In the genomic region with DNA sequence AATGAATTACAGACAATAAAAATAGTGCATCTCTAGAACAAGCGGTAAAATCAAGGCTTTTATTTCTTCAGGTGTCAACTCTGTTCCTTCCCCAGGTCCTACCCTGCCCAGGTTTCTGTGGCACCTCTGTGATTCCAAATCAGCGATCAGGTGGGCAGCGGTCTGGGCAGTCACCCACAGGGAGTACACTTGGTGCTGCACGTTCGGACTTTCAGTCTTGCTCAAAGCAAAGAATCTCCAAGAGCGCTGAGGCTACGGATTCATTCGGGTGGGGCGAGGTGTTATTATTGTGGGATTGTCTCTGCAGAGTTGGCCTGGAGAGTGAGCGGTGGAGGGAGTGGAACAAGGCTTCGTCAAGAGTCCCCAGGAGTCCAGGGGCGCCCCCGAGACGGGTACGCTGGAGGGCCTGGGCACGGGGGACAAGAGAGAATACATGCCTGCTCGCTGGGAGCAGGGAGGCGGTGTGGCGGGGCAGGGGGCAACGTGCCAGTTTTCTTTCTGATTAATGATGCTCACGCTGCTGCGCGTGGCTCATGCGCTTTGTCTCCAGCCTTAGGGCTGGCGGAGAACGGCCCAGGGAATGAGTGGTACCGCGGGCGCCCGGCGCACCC, we compare ENCODE assay signal across 10 cellular contexts. TPM values are rescaled to one million over a fixed set of nuclear protein-coding genes. Genes with fewer than 3 reads are reported as not detected.
DNase-seq lines count a peak whose midpoint lies in the region; ATAC-seq, FAIRE-seq and TF ChIP-seq lines count a peak whose summit lies in the region.
"Had no signal": no experiment of that assay in that cellular context is flagged by ENCODE, and none has a peak within 500 bp of the region (broad histone marks: within the 10 kb centered on the region; RNA-seq: fewer than 3 reads in every experiment).

No MANE protein-coding gene starts in this region.

- no peak for FAIRE-seq in endothelial cell of umbilical vein (lab: Jason Lieb, UNC)

- TF ChIP-seq POLR2A in endothelial cell of umbilical vein (IDR thresholded peaks at IDR 0.05; ENCODE audit: low read depth, low read length): no peak

- dilution Hi-C loops in endothelial cell of umbilical vein (cut with MboI; ENCODE audit: extremely low pct_ligation_motif_present, low sequenced_read_pairs): no loop called here

- ATAC-seq in left colon (no peak), omental fat pad (ENCODE audit: low FRiP score) (no peak)

- H3K36me3 ChIP-seq in left ventricle myocardium inferior (no peaks in the 10 kb centered on the region), right atrium auricular region (no peaks in the 10 kb centered on the region), endothelial cell of umbilical vein (ENCODE audit: control insufficient read depth in 2 of 2, extremely low read depth in 1 of 2, insufficient read depth in 2 of 2, low read length in 2 of 2) (no peaks in the 10 kb centered on the region), neural cell (ENCODE audit: insufficient read depth, low read length) (no peaks in the 10 kb centered on the region), GM23248 (ENCODE audit: low read depth) (no peaks in the 10 kb centered on the region)

- TF ChIP-seq RAD21 in neural cell (conservative IDR thresholded peaks at IDR 0.05): no peak

- H3K9me1 ChIP-seq in endothelial cell of umbilical vein (replicated peaks; ENCODE audit: control insufficient read depth, extremely low read depth, insufficient read depth, low read length): no peaks in the 10 kb centered on the region

- H3F3A ChIP-seq in neural cell (ENCODE audit: insufficient read depth, low read length, poor library complexity, severe bottlenecking) (no peaks in the 10 kb centered on the region), GM23248 (ENCODE audit: insufficient read depth) (no peaks in the 10 kb centered on the region)

- POLR2A ChIA-PET in endothelial cell of umbilical vein (lab: Charles Lee): no interaction called here

- H3K4me2 ChIP-seq in endothelial cell of umbilical vein (ENCODE audit: insufficient read depth, low read length) (peak overlapping the region; percentile 61), neural cell (ENCODE audit: low read length) (no peak overlapping the region), GM23248 (ENCODE audit: unreplicated experiment) (no peak overlapping the region)

- H3K27ac ChIP-seq in left ventricle myocardium inferior (replicated peaks) (no peak overlapping the region), right atrium auricular region (no peak overlapping the region), endothelial cell of umbilical vein (ENCODE audit: insufficient read depth, low read depth, low read length) (no peak overlapping the region), neural cell (ENCODE audit: low read length) (no peak overlapping the region), GM23248 (no peak overlapping the region)

- 31 to 32% methylated on average over 24 to 27 of the region's 31 CpGs for WGBS in GM23248 (ENCODE audit: low coverage in 1 of 2, low lambda C conversion rate in 2 of 2, missing lambda C conversion rate in 2 of 2), 2 experiments

- H2AFZ ChIP-seq in endothelial cell of umbilical vein (ENCODE audit: low read depth, low read length) (peak overlapping the region; percentile 95), neural cell (ENCODE audit: low read depth, low read length) (no peak overlapping the region), GM23248 (no peak overlapping the region)

- H3K4me1 ChIP-seq in left ventricle myocardium inferior (peaks cover 12% of the 10 kb centered on the region), right atrium auricular region (peaks cover 0 to 14% of the 10 kb centered on the region in 2 donors), endothelial cell of umbilical vein (ENCODE audit: control insufficient read depth, extremely low read depth, insufficient read depth, low read length) (peaks cover 6% of the 10 kb centered on the region), GM23248 (ENCODE audit: insufficient read depth) (no peaks in the 10 kb centered on the region)

- H3K9ac ChIP-seq in endothelial cell of umbilical vein (replicated peaks; ENCODE audit: extremely low read depth, insufficient read depth, low read length): no peak overlapping the region
- H3K9ac ChIP-seq in neural cell (ENCODE audit: low read length): peak overlapping the region; percentile 73
- H3K9ac ChIP-seq in GM23248: no peak overlapping the region

- H3K9me3 ChIP-seq in left ventricle myocardium inferior (replicated peaks) (no peaks in the 10 kb centered on the region), right atrium auricular region (no peaks in the 10 kb centered on the region), endothelial cell of umbilical vein (replicated peaks; ENCODE audit: control insufficient read depth, insufficient read depth, low read length) (no peaks in the 10 kb centered on the region), neural cell (ENCODE audit: low read length) (no peaks in the 10 kb centered on the region), GM23248 (ENCODE audit: low read depth) (no peaks in the 10 kb centered on the region)

- peaks cover 57% of the 10 kb centered on the region for H3K27me3 ChIP-seq in left ventricle myocardium inferior (ENCODE audit: low read depth)
- H3K27me3 ChIP-seq in right atrium auricular region: peaks cover 0 to 23% of the 10 kb centered on the region in 2 donors
- H3K27me3 ChIP-seq in endothelial cell of umbilical vein (ENCODE audit: control insufficient read depth in 2 of 2, insufficient read depth in 2 of 2, low read length in 2 of 2): peaks cover 25 to 44% of the 10 kb centered on the region in 2 experiments
- H3K27me3 ChIP-seq in neural cell (ENCODE audit: insufficient read depth, low read depth, low read length): peaks cover 11% of the 10 kb centered on the region
- peaks cover 9% of the 10 kb centered on the region; the same call in 1 of the 2 replicates for H3K27me3 ChIP-seq in GM23248 (replicated peaks; ENCODE audit: insufficient read depth)

- TF ChIP-seq EP300 in neural cell (conservative IDR thresholded peaks at IDR 0.05; ENCODE audit: poor library complexity, severe bottlenecking): no peak

- H4K20me1 ChIP-seq in endothelial cell of umbilical vein (replicated peaks; ENCODE audit: control insufficient read depth, extremely low read depth, insufficient read depth, low read length) (no peaks in the 10 kb centered on the region), neural cell (ENCODE audit: insufficient read depth) (no peaks in the 10 kb centered on the region), GM23248 (ENCODE audit: insufficient read depth) (no peaks in the 10 kb centered on the region)

- no TSS peak for BruUV-seq in endothelial cell of umbilical vein (replicated peaks; lab: Mats Ljungman, UMichigan)

- CTCF ChIA-PET in endothelial cell of umbilical vein (lab: Charles Lee): no interaction called here

- DNase-seq in left ventricle myocardium inferior (no peak), right atrium auricular region (ENCODE audit: low spot score) (no peak), endothelial cell of umbilical vein (ENCODE audit: low read depth, low spot score) (no peak), left colon (no peak), globus pallidus (ENCODE audit: low spot score) (no peak), GM23248 (no peak), omental fat pad (ENCODE audit: low spot score) (no peak)
- DNase-seq: NCI-H510A had no signal

- no peaks in the 10 kb centered on the region for H3K79me2 ChIP-seq in endothelial cell of umbilical vein (ENCODE audit: control insufficient read depth, insufficient read depth, low read length)
- peaks cover 21% of the 10 kb centered on the region for H3K79me2 ChIP-seq in neural cell (replicated peaks; ENCODE audit: insufficient read depth, low read length)
- no peaks in the 10 kb centered on the region for H3K79me2 ChIP-seq in GM23248 (ENCODE audit: insufficient read depth)

- no peaks in the 10 kb centered on the region for H3K9me2 ChIP-seq in neural cell (ENCODE audit: insufficient read depth, low read length)
- H3K9me2 ChIP-seq in GM23248 (ENCODE audit: insufficient read depth): no peaks in the 10 kb centered on the region

- intact Hi-C loops in left ventricle myocardium inferior (cut with micrococcal nuclease): no loop called here
- intact Hi-C loops in endothelial cell of umbilical vein (cut with micrococcal nuclease): no loop called here
- intact Hi-C loops in left colon (cut with DNase I, micrococcal nuclease): no loop called here

- TF ChIP-seq CTCF in left ventricle myocardium inferior (IDR thresholded peaks at IDR 0.05; ENCODE audit: borderline replicate concordance) (no peak), right atrium auricular region (IDR thresholded peaks at IDR 0.05) (no peak), endothelial cell of umbilical vein (IDR thresholded peaks at IDR 0.05; ENCODE audit: extremely low read depth in 1 of 2, insufficient read depth in 1 of 2, low read depth in 1 of 2, low read length in 2 of 2) (no peak), neural cell (IDR thresholded peaks at IDR 0.05; ENCODE audit: poor library complexity, severe bottlenecking) (no peak), omental fat pad (IDR thresholded peaks at IDR 0.05) (no peak)

- in situ Hi-C loops in GM23248 (cut with MboI): no loop called here

- H3K4me3 ChIP-seq in left ventricle myocardium inferior (peak overlapping the region; percentile 60), right atrium auricular region (peak overlapping the region in 1 of 2 donors; percentile 43), endothelial cell of umbilical vein (replicated peaks in 1 of 3; ENCODE audit: insufficient read depth in 1 of 3, low read depth in 1 of 3, low read length in 3 of 3) (no peak overlapping the region), neural cell (ENCODE audit: low read length) (peak overlapping the region; percentile 72), GM23248 (no peak overlapping the region)

TF ChIP-seq in endothelial cell of umbilical vein, 7 proteins besides CTCF, POLR2A, EP300 and RAD21 (continues in another document):
- TF ChIP-seq EZH2 (IDR thresholded peaks at IDR 0.05; ENCODE audit: borderline replicate concordance, low read depth, low read length, severe bottlenecking): no peak

RNA-seq across cellular contexts. Expression of gene ARPP21, which starts 0.6 kb away (rescaled TPM):
- total RNA-seq in left ventricle myocardium inferior (not detected), right atrium auricular region (not detected), endothelial cell of umbilical vein (not detected in 2 replicates), left colon (under 1 TPM in 1 of 2 donors, not detected in 1; 0.14 TPM), omental fat pad (1 to 10 TPM in 1 of 4 donors, under 1 TPM in 1, not detected in 2; 0.28 to 1.6 TPM)
- polyA plus RNA-seq in endothelial cell of umbilical vein (not detected in 2 replicates), neural cell (8.3 and 12.8 TPM in 2 replicates), GM23248 (2016; fragmentation: Nextera tagmentation; extraction: Ambion mirVana) (not detected in 2 replicates)
- polyA plus RNA-seq in endothelial cell of umbilical vein (2011; cell fraction: cytosol; rRNA removed): not detected in 2 replicates
- not detected in 2 replicates for polyA plus RNA-seq in endothelial cell of umbilical vein (2011; cell fraction: nucleus; rRNA removed)
- not detected in 2 replicates for polyA plus RNA-seq in endothelial cell of umbilical vein (2012)
- polyA minus RNA-seq in endothelial cell of umbilical vein (0.57 TPM in 1 of 2 replicates, not detected in the other), neural cell (36.5 and 45.4 TPM in 2 replicates)
- polyA minus RNA-seq in endothelial cell of umbilical vein (2011; cell fraction: cytosol; rRNA and poly(A)+ RNA removed): not detected
- polyA minus RNA-seq in endothelial cell of umbilical vein (2011; cell fraction: nucleus; rRNA and poly(A)+ RNA removed): not detected in 2 replicates
- not detected in 2 replicates for total RNA-seq in GM23248 (2014; rRNA removed; shearing (Covaris generic))
- total RNA-seq: T-helper 2 cell treated with Interferon-gamma antibody and Interleukin-4, amounts not matched to agents 100 ng/mL and 5 ng/mL, for 36 hours had no signal

Comparison
In these comparisons a context has a peak if more than half of its experiments do, and no peak if none do; other contexts are left out.
1. H3K4me3 ChIP-seq: peak in left ventricle myocardium inferior (single experiment) and neural cell (single experiment); none in endothelial cell of umbilical vein (0 of 3) and GM23248 (single experiment).